11 cellular contexts compared by ENCODE assay signal in genomic region chr12:52074006-52074405, GRCh38. TPM values are rescaled to one million over a fixed set of nuclear protein-coding genes. Genes with fewer than 3 reads are reported as not detected.
DNase-seq lines count a peak whose midpoint lies in the region; ATAC-seq and TF ChIP-seq lines count a peak whose summit lies in the region.
"Had no signal": no experiment of that assay in that cellular context is flagged by ENCODE, and none has a peak within 500 bp of the region (broad histone marks: within the 10 kb centered on the region; RNA-seq: fewer than 3 reads in every experiment).

No MANE protein-coding gene starts in this region.

- DNase-seq in AML-193 (lab: John Stamatoyannopoulos, UW), result peak; percentile 89
- peak; percentile 71 to 74 for DNase-seq in SJCRH30
- peak; percentile 83 for DNase-seq in fibroblast of villous mesenchyme (ENCODE audit: low read depth)
- DNase-seq in T-helper 9 cell, result no peak
- no peak for DNase-seq in activated naive CD4-positive, alpha-beta T cell (lab: John Stamatoyannopoulos, UW)
- DNase-seq: activated naive CD4-positive, alpha-beta T cell treated with Interleukin-2 at 50 U/mL for 16 hours had no signal

- no peaks in the 10 kb centered on the region for H3K27me3 ChIP-seq in SJCRH30

- H3K9me3 ChIP-seq in SJCRH30 (replicated peaks), result no peaks in the 10 kb centered on the region

- ATAC-seq in GM21737 (IDR thresholded peaks at IDR 0.05; ENCODE audit: unreplicated experiment), result peak; percentile 25
- no peak for ATAC-seq in HG02973 (IDR thresholded peaks at IDR 0.05; ENCODE audit: unreplicated experiment)
- ATAC-seq in HG02840 (IDR thresholded peaks at IDR 0.05; ENCODE audit: low FRiP score, unreplicated experiment), result no peak

- TF ChIP-seq CTCF in fibroblast of villous mesenchyme (IDR thresholded peaks at IDR 0.05; ENCODE audit: insufficient read depth, low read depth, low read length), result no peak

- H3K4me3 ChIP-seq in SJCRH30 (no peak overlapping the region), fibroblast of villous mesenchyme (ENCODE audit: low read depth, low read length) (no peak overlapping the region)
- H3K4me3 ChIP-seq: skin epidermis had no signal

- H3K36me3 ChIP-seq in SJCRH30, result peaks cover 34% of the 10 kb centered on the region

- H3K27ac ChIP-seq in SJCRH30, result no peak overlapping the region
- H3K27ac ChIP-seq: RWPE1 had no signal

- H3K4me1 ChIP-seq in SJCRH30, result peaks cover 15% of the 10 kb centered on the region; the same call in 1 of the 2 replicates

RNA-seq across cellular contexts. Expression of gene ATG101, which starts 4.2 kb away (rescaled TPM):
- 48.6 and 52.1 TPM in 2 replicates for total RNA-seq in SJCRH30 (2014; rRNA removed; shearing (Covaris generic))
- 70.0 and 71.8 TPM in 2 replicates for total RNA-seq in fibroblast of villous mesenchyme

RNA-seq across cellular contexts. Expression of gene SMIM41, which starts 5.5 kb away (rescaled TPM):
- not detected in 2 replicates for total RNA-seq in SJCRH30 (2014; rRNA removed; shearing (Covaris generic))
- 0.32 and 0.43 TPM in 2 replicates for total RNA-seq in fibroblast of villous mesenchyme

RNA-seq across cellular contexts. Expression of gene NR4A1, which starts 22.8 kb away (rescaled TPM):
- 9.2 and 10.0 TPM in 2 replicates for total RNA-seq in SJCRH30 (2014; rRNA removed; shearing (Covaris generic))
- total RNA-seq in fibroblast of villous mesenchyme, result 2.2 and 2.9 TPM in 2 replicates

Comparison
In these comparisons a context has a peak if more than half of its experiments do, and no peak if none do; other contexts are left out.
1. DNase-seq: peak in AML-193 (2 of 2), SJCRH30 (2 of 2) and fibroblast of villous mesenchyme (single experiment); none in T-helper 9 cell (single experiment) and activated naive CD4-positive, alpha-beta T cell (0 of 4).